In the genomic region with DNA sequence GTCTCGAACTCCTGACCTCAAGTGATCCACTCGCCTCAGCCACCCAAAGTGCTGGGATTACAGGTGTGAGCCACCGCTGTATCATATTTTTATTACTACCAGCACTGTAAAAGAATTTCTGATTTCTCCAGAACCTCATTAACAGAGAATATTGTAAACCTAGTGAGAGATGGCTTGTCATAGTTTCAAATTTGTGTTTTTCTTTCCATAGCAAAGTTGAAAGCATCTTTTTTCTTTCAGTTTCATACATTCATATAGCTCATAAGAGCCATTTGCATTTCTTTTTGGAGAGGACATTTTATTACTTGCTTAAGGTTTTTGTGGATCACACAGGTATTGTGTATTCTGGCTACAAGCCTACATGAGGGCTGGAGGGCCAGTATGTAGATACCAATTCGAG, we compare ENCODE assay signal across 19 cellular contexts. TPM values are rescaled to one million over a fixed set of nuclear protein-coding genes. Genes with fewer than 3 reads are reported as not detected.
DNase-seq lines count a peak whose midpoint lies in the region; ATAC-seq and TF ChIP-seq lines count a peak whose summit lies in the region.
"Had no signal": no experiment of that assay in that cellular context is flagged by ENCODE, and none has a peak within 500 bp of the region (broad histone marks: within the 10 kb centered on the region; RNA-seq: fewer than 3 reads in every experiment).

No MANE protein-coding gene starts in this region.

- ATAC-seq in GM18511 (IDR thresholded peaks at IDR 0.05; ENCODE audit: unreplicated experiment), result peak; percentile 65
- ATAC-seq in GM18870 (IDR thresholded peaks at IDR 0.05; ENCODE audit: unreplicated experiment), result peak; percentile 67
- peak; percentile 65 for ATAC-seq in HG02678 (IDR thresholded peaks at IDR 0.05; ENCODE audit: unreplicated experiment)
- ATAC-seq in GM19455 (IDR thresholded peaks at IDR 0.05; ENCODE audit: unreplicated experiment), result no peak
- ATAC-seq: HepG2, left lobe of liver, mucosa of descending colon had no signal

- DNase-seq in NCI-H510A treated with DMSO at 0.1 percent for 48 hours (lab: John Stamatoyannopoulos, UW) (no peak), G401 (ENCODE audit: low spot score) (no peak)
- DNase-seq: COR-L47; EL; MG63; mucosa of descending colon; NCI-H1930; NCI-H446 treated with DMSO at 0.1 percent for 48 hours; retina; stimulated activated naive CD4-positive, alpha-beta T cell; SW 1271; transverse colon had no signal

- H3K27ac ChIP-seq in KMS-11, result no peak overlapping the region
- H3K27ac ChIP-seq: transverse colon had no signal

- in situ Hi-C loops in G401 (cut with HindIII; ENCODE audit: low sequenced_read_pairs), result no loop called here

- no peaks in the 10 kb centered on the region for H3K79me2 ChIP-seq in KMS-11 (ENCODE audit: insufficient read depth, low read depth)

- H3K4me1 ChIP-seq in KMS-11 (ENCODE audit: low read depth, poor library complexity, severe bottlenecking), result peaks cover 13% of the 10 kb centered on the region
- H3K4me1 ChIP-seq: transverse colon had no signal

- no peak overlapping the region for H2AFZ ChIP-seq in KMS-11 (ENCODE audit: low read depth)

- no peaks in the 10 kb centered on the region for H3K36me3 ChIP-seq in KMS-11 (ENCODE audit: insufficient read depth)
- H3K36me3 ChIP-seq: transverse colon had no signal

- no peak overlapping the region for H3K9ac ChIP-seq in KMS-11

- no peaks in the 10 kb centered on the region for H4K20me1 ChIP-seq in KMS-11 (ENCODE audit: insufficient read depth)

- H3K27me3 ChIP-seq in KMS-11 (ENCODE audit: insufficient read depth, low read depth), result no peaks in the 10 kb centered on the region
- H3K27me3 ChIP-seq: MG63, transverse colon had no signal

- H3K4me2 ChIP-seq in KMS-11, result peak overlapping the region; percentile 25; the same call in 1 of the 2 replicates

- no peak for TF ChIP-seq CTCF in KMS-11 (conservative IDR thresholded peaks at IDR 0.05; ENCODE audit: low read depth, low read length)

- no peak overlapping the region for H3K4me3 ChIP-seq in KMS-11 (IDR thresholded peaks at IDR 0.05; ENCODE audit: insufficient read depth, low read depth, low read length)
- H3K4me3 ChIP-seq: MG63, mucosa of descending colon, transverse colon had no signal

RNA-seq across cellular contexts. Expression of a gene that starts 58.0 kb away (rescaled TPM):
- 24.2 and 32.8 TPM in 2 replicates for total RNA-seq in G401 (2014; rRNA removed; shearing (Covaris generic))

RNA-seq across cellular contexts. Expression of a gene that starts 59.2 kb away (rescaled TPM):
- total RNA-seq in G401 (2014; rRNA removed; shearing (Covaris generic)), result 4.4 and 4.7 TPM in 2 replicates
